Comparison of ENCODE assay signal across 32 cellular contexts in genomic region chr1:225527575-225527974, GRCh38.
"Had no signal": no experiment of that assay in that cellular context is flagged by ENCODE, and none has a peak within 500 bp of the region (broad histone marks: within the 10 kb centered on the region; RNA-seq: fewer than 3 reads in every experiment).

No MANE protein-coding gene starts in this region.

- H3K4me1 ChIP-seq: breast epithelium, foreskin keratinocyte had no signal

- H3K27me3 ChIP-seq: adrenal gland, ascending aorta, breast epithelium, cardiac muscle cell, esophagus muscularis mucosa, foreskin keratinocyte, gastrocnemius medialis, heart left ventricle had no signal

- H3K36me3 ChIP-seq: adrenal gland, breast epithelium, gastrocnemius medialis had no signal

- H3K4me3 ChIP-seq: adrenal gland, ascending aorta, breast epithelium, cardiac muscle cell, esophagus muscularis mucosa, gastrocnemius medialis, heart left ventricle had no signal

- H3K9me3 ChIP-seq: adrenal gland, ascending aorta, breast epithelium, esophagus muscularis mucosa, gastrocnemius medialis, heart left ventricle had no signal

- DNase-seq: activated CD4-positive, alpha-beta memory T cell treated with anti-CD3 and anti-CD28 coated beads for 36 hours; activated CD4-positive, alpha-beta T cell treated with anti-CD3 and anti-CD28 coated beads for 36 hours; activated CD4-positive, alpha-beta T cell treated with anti-CD3 and anti-CD28 coated beads, Interleukin-2, amount 10 ng/mL, durations not matched to agents 24 days and 14 days; activated CD4-positive, CD25-positive, alpha-beta regulatory T cell; activated CD4-positive, CD25-positive, alpha-beta regulatory T cell treated with anti-CD3 and anti-CD28 coated beads, Interleukin-2, amount 50 U/mL, for 72 hours; activated CD8-positive, alpha-beta memory T cell treated with anti-CD3 and anti-CD28 coated beads, Interleukin-2, amount 10 ng/mL, durations not matched to agents 7 days and 5 days; activated CD8-positive, alpha-beta memory T cell treated with anti-CD3 and anti-CD28 coated beads, Interleukin-2, amount 50 U/mL, for 4 hours; activated CD8-positive, alpha-beta T cell treated with anti-CD3 and anti-CD28 coated beads, Interleukin-2, amount 10 ng/mL, durations not matched to agents 7 days and 5 days; activated effector memory CD4-positive, alpha-beta T cell treated with anti-CD3 and anti-CD28 coated beads, Interleukin-2, amount 50 U/mL, for 16 hours; activated naive CD4-positive, alpha-beta T cell treated with anti-CD3 and anti-CD28 coated beads for 36 hours; activated naive CD8-positive, alpha-beta T cell treated with anti-CD3 and anti-CD28 coated beads for 36 hours; activated naive CD8-positive, alpha-beta T cell treated with anti-CD3 and anti-CD28 coated beads, Interleukin-2, amount 50 U/mL, for 24 hours; activated T-cell treated with anti-CD3 and anti-CD28 coated beads, Interleukin-2, amount 50 U/mL, for 1 hour; activated T-cell treated with anti-CD3 and anti-CD28 coated beads, Interleukin-2, amount 50 U/mL, for 48 hours; central memory CD4-positive, alpha-beta T cell; cerebellar nuclear complex; cortex of kidney; dermis blood vessel endothelial cell; effector CD4-positive, alpha-beta T cell; effector memory CD8-positive, alpha-beta T cell; erythroblast; foreskin keratinocyte; gastrocnemius medialis; glutamatergic neuron; heart left ventricle; T-cell; T1000 had no signal

- H3K27ac ChIP-seq: adrenal gland, cardiac muscle cell, foreskin keratinocyte had no signal

- ATAC-seq: activated CD4-positive, alpha-beta T cell treated with anti-CD3 and anti-CD28 coated beads for 36 hours; activated CD8-positive, alpha-beta memory T cell treated with anti-CD3 and anti-CD28 coated beads, Interleukin-2, amount 10 ng/mL, durations not matched to agents 7 days and 5 days; activated CD8-positive, alpha-beta T cell treated with anti-CD3 and anti-CD28 coated beads, Interleukin-2, amount 10 ng/mL, durations not matched to agents 7 days and 5 days; activated naive CD8-positive, alpha-beta T cell treated with anti-CD3 and anti-CD28 coated beads, Interleukin-2, amount 50 U/mL, for 24 hours; effector memory CD8-positive, alpha-beta T cell; foreskin keratinocyte; gastrocnemius medialis; T-cell had no signal
